ENCODE assay signal across 16 cellular contexts in genomic region chr4:3384391-3384770, GRCh38. TPM values are rescaled to one million over a fixed set of nuclear protein-coding genes. Genes with fewer than 3 reads are reported as not detected.
A peak's percentile ranks its signal among the peaks of the same experiment; 100 is the strongest.
DNase-seq lines count a peak whose midpoint lies in the region; ATAC-seq and TF ChIP-seq lines count a peak whose summit lies in the region.
"Had no signal": no experiment of that assay in that cellular context is flagged by ENCODE, and none has a peak within 500 bp of the region (broad histone marks: within the 10 kb centered on the region; RNA-seq: fewer than 3 reads in every experiment).

No MANE protein-coding gene starts in this region.

- H3K79me2 ChIP-seq in osteoblast (ENCODE audit: insufficient read depth, low read length) = no peaks in the 10 kb centered on the region

- WGBS in body of pancreas, 2 donors = 24 to 27% methylated on average over 5 to 7 of the region's 7 CpGs

- no peak overlapping the region for H3K4me2 ChIP-seq in osteoblast (ENCODE audit: insufficient read depth, low read length)

- H4K20me1 ChIP-seq in osteoblast (ENCODE audit: insufficient read depth, low read length) = no peaks in the 10 kb centered on the region

- H3K36me3 ChIP-seq in body of pancreas (replicated peaks in 1 of 2; ENCODE audit: insufficient read depth in 1 of 2, low read depth in 2 of 2) = no peaks in the 10 kb centered on the region
- no peaks in the 10 kb centered on the region for H3K36me3 ChIP-seq in osteoblast (ENCODE audit: insufficient read depth, low read length)

- intact Hi-C loops in body of pancreas (cut with DNase I) = no loop called here

- peaks cover 0 to 6% (median 0%) of the 10 kb centered on the region in 3 donors for H3K9me3 ChIP-seq in body of pancreas
- peaks cover 4% of the 10 kb centered on the region for H3K9me3 ChIP-seq in osteoblast (ENCODE audit: low read depth, low read length)
- H3K9me3 ChIP-seq: psoas muscle had no signal

- TF ChIP-seq CTCF in body of pancreas (IDR thresholded peaks at IDR 0.05) = no peak
- no peak for TF ChIP-seq CTCF in osteoblast (IDR thresholded peaks at IDR 0.05; ENCODE audit: extremely low read depth, low read depth, low read length)

- H3K27me3 ChIP-seq in body of pancreas (no peaks in the 10 kb centered on the region), osteoblast (ENCODE audit: insufficient read depth, low read length) (no peaks in the 10 kb centered on the region)

- ATAC-seq in body of pancreas (peak; percentile 63), esophagus mucosa (peak; percentile 45)
- ATAC-seq: activated T-helper 17 cell treated with anti-CD3 and anti-CD28 coated beads, Interleukin-2, amount 50 U/mL, for 72 hours had no signal

- no peak overlapping the region for H2AFZ ChIP-seq in osteoblast (ENCODE audit: low read length)

- DNase-seq in body of pancreas (peak; percentile 44 to 72 (median 58)), osteoblast (ENCODE audit: insufficient read length, low spot score, missing footprints) (peak; percentile 21), ureter (ENCODE audit: low spot score) (peak; percentile 65), Ammon's horn (ENCODE audit: low spot score) (no peak), NCI-H526 (lab: John Stamatoyannopoulos, UW) (no peak)
- no peak for DNase-seq in activated CD4-positive, CD25-positive, alpha-beta regulatory T cell (lab: John Stamatoyannopoulos, UW)
- DNase-seq: activated CD8-positive, alpha-beta T cell treated with anti-CD3 and anti-CD28 coated beads, Interleukin-2, amount 10 ng/mL, durations not matched to agents 7 days and 5 days; amniotic stem cell; DND-41; kidney glomerular epithelial cell; NCI-H1436 treated with DMSO at 0.1 percent for 48 hours; NCI-H345; psoas muscle had no signal

- no peak for TF ChIP-seq POLR2A in body of pancreas (IDR thresholded peaks at IDR 0.05)

- H3K4me3 ChIP-seq in body of pancreas (no peak overlapping the region), osteoblast (ENCODE audit: insufficient read depth, low read length) (no peak overlapping the region)
- H3K4me3 ChIP-seq: psoas muscle had no signal

- H3K4me1 ChIP-seq in body of pancreas (peaks cover 23% of the 10 kb centered on the region), osteoblast (ENCODE audit: insufficient read depth, low read length) (peaks cover 21% of the 10 kb centered on the region)

- H3K27ac ChIP-seq in body of pancreas (peak overlapping the region in 3 of 4 donors; percentile 67 to 79 (median 75)), osteoblast (ENCODE audit: low read depth, low read length) (no peak overlapping the region)
- H3K27ac ChIP-seq: C4-2B, psoas muscle had no signal

RNA-seq across cellular contexts. Expression of gene HGFAC, which starts 57.4 kb away (rescaled TPM):
- total RNA-seq in body of pancreas (under 1 TPM in 1 of 2 donors, not detected in 1; 0.78 TPM), esophagus mucosa (not detected), osteoblast (not detected in 2 replicates), ureter (not detected)
- total RNA-seq: activated CD8-positive, alpha-beta T cell treated with anti-CD3 and anti-CD28 coated beads, Interleukin-2, amount 10 ng/mL, durations not matched to agents 7 days and 5 days; activated T-helper 17 cell treated with anti-CD3 and anti-CD28 coated beads, Interleukin-2, amount 50 U/mL, for 72 hours had no signal

Comparison
In these comparisons a context has a peak if more than half of its experiments do, and no peak if none do; other contexts are left out.
1. DNase-seq: peak in body of pancreas (4 of 4), osteoblast (single experiment) and ureter (single experiment); none in activated CD4-positive, CD25-positive, alpha-beta regulatory T cell (0 of 4), Ammon's horn (single experiment) and NCI-H526 (0 of 2).